Comparison of ENCODE assay signal across 8 cellular contexts in the genomic region with DNA sequence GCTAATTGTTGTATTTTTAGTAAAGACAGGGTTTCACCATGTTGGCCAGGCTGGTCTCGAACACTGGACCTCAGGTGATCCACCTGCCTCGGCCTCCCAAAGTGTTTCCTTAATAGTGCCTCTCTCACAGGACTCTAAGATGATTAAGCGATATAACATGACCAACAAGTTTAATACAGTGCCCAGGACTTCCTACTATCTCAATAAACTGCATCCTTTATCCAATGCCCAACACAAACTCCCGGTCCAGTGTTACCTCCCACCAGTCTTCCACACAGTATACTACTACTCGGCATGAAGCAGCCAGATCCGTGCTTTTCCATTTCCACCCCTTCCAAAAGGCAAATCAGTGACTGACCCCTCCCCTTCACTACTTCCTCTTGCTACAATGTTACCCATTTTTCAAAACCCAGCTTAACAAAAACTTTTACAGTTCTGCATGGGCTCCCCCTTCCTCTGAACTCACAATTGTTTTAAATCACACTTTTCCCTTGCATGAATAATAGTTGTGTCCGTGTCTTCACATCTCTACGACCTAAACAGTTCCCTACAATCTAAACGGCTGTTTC. TPM values are rescaled to one million over a fixed set of nuclear protein-coding genes. Genes with fewer than 3 reads are reported as not detected.
DNase-seq lines count a peak whose midpoint lies in the region; ATAC-seq, FAIRE-seq and TF ChIP-seq lines count a peak whose summit lies in the region.

No MANE protein-coding gene starts in this region.

- peaks cover 7% of the 10 kb centered on the region for H3K4me1 ChIP-seq in keratinocyte (ENCODE audit: control insufficient read depth, extremely low read depth, insufficient read depth, low read length)
- H3K4me1 ChIP-seq in transverse colon, result peaks cover 6 to 20% (median 15%) of the 10 kb centered on the region in 4 donors

- H2AFZ ChIP-seq in keratinocyte (ENCODE audit: control insufficient read depth, low read length), result no peak overlapping the region

- no peak for DNase-seq in activated T-cell treated with anti-CD3 and anti-CD28 coated beads, Interleukin-2, amount 50 U/mL, for 4 hours
- no peak for DNase-seq in activated T-cell treated with anti-CD3 and anti-CD28 coated beads for 4 hours
- no peak for DNase-seq in activated CD8-positive, alpha-beta T cell treated with anti-CD3 and anti-CD28 coated beads, Interleukin-2, amount 10 ng/mL, durations not matched to agents 7 days and 5 days
- DNase-seq in keratinocyte (ENCODE audit: low read depth, low spot score), result no peak
- DNase-seq in transverse colon, result no peak
- DNase-seq in H4 (ENCODE audit: low spot score), result no peak
- no peak for DNase-seq in KG1 (lab: John Stamatoyannopoulos, UW)

- H3K9me3 Mint-ChIP-seq in activated T-cell treated with anti-CD3 and anti-CD28 coated beads, Interleukin-2, amount 50 U/mL, for 4 hours, result no peaks in the 10 kb centered on the region
- no peaks in the 10 kb centered on the region for H3K9me3 Mint-ChIP-seq in activated CD8-positive, alpha-beta T cell treated with anti-CD3 and anti-CD28 coated beads, Interleukin-2, amount 10 ng/mL, durations not matched to agents 7 days and 5 days (ENCODE audit: insufficient read depth)

- H3K4me3 Mint-ChIP-seq in activated T-cell treated with anti-CD3 and anti-CD28 coated beads, Interleukin-2, amount 50 U/mL, for 4 hours, result peak overlapping the region; percentile 99
- H3K4me3 Mint-ChIP-seq in activated CD8-positive, alpha-beta T cell treated with anti-CD3 and anti-CD28 coated beads, Interleukin-2, amount 10 ng/mL, durations not matched to agents 7 days and 5 days, result peak overlapping the region; percentile 99

- H3K9me3 ChIP-seq in keratinocyte (ENCODE audit: control insufficient read depth, low read depth, low read length) (no peaks in the 10 kb centered on the region), transverse colon (no peaks in the 10 kb centered on the region)

- peaks cover 38% of the 10 kb centered on the region for H3K79me2 ChIP-seq in keratinocyte (ENCODE audit: control insufficient read depth, insufficient read depth, low read length)

- no peaks in the 10 kb centered on the region for H3K27me3 Mint-ChIP-seq in activated T-cell treated with anti-CD3 and anti-CD28 coated beads, Interleukin-2, amount 50 U/mL, for 4 hours (ENCODE audit: low read depth)
- no peaks in the 10 kb centered on the region for H3K27me3 Mint-ChIP-seq in activated CD8-positive, alpha-beta T cell treated with anti-CD3 and anti-CD28 coated beads, Interleukin-2, amount 10 ng/mL, durations not matched to agents 7 days and 5 days (ENCODE audit: low read depth)

- no peaks in the 10 kb centered on the region for H3K27me3 ChIP-seq in keratinocyte (ENCODE audit: control insufficient read depth, extremely low read depth, insufficient read depth, low read length)
- H3K27me3 ChIP-seq in transverse colon, result no peaks in the 10 kb centered on the region

- peak overlapping the region; percentile 89 for H3K4me2 ChIP-seq in keratinocyte (ENCODE audit: control insufficient read depth, extremely low read depth, insufficient read depth, low read depth, low read length)

- peak overlapping the region; percentile 51 to 88 (median 79) for H3K4me3 ChIP-seq in keratinocyte (ENCODE audit: control insufficient read depth in 2 of 3, extremely low read depth in 1 of 3, insufficient read depth in 2 of 3, low read depth in 1 of 3, low read length in 3 of 3)
- H3K4me3 ChIP-seq in transverse colon, result peak overlapping the region; percentile 33 to 66 (median 57)

- H3K27ac ChIP-seq in keratinocyte (ENCODE audit: control insufficient read depth, insufficient read depth, low read length) (peak overlapping the region; percentile 82), transverse colon (peak overlapping the region; percentile 86 to 94 (median 91))

- H3K9me1 ChIP-seq in keratinocyte (ENCODE audit: control insufficient read depth, extremely low read depth, insufficient read depth, low read length), result no peaks in the 10 kb centered on the region

- ATAC-seq in activated T-cell treated with anti-CD3 and anti-CD28 coated beads, Interleukin-2, amount 50 U/mL, for 4 hours, result no peak
- ATAC-seq in activated CD8-positive, alpha-beta T cell treated with anti-CD3 and anti-CD28 coated beads, Interleukin-2, amount 10 ng/mL, durations not matched to agents 7 days and 5 days, result no peak
- ATAC-seq in GM21576 (IDR thresholded peaks at IDR 0.05; ENCODE audit: unreplicated experiment), result no peak

- no peak for TF ChIP-seq EP300 in transverse colon (IDR thresholded peaks at IDR 0.05; ENCODE audit: low read depth)

- WGBS in transverse colon (ENCODE audit: low coverage in 1 of 2), 2 donors, result 34 to 36% methylated on average over 8 to 9 of the region's 9 CpGs

- peaks cover 45% of the 10 kb centered on the region for H3K4me1 Mint-ChIP-seq in activated T-cell treated with anti-CD3 and anti-CD28 coated beads, Interleukin-2, amount 50 U/mL, for 4 hours (ENCODE audit: low read depth)
- H3K4me1 Mint-ChIP-seq in activated CD8-positive, alpha-beta T cell treated with anti-CD3 and anti-CD28 coated beads, Interleukin-2, amount 10 ng/mL, durations not matched to agents 7 days and 5 days (ENCODE audit: low read depth), result peaks cover 46% of the 10 kb centered on the region

- intact Hi-C loops in transverse colon (cut with DNase I; ENCODE audit: low total_unique reads), result no loop called here

- TF ChIP-seq CTCF in keratinocyte (optimal IDR thresholded peaks at IDR 0.05 in 1 of 3, IDR thresholded peaks at IDR 0.05 in 1 of 3, conservative IDR thresholded peaks at IDR 0.05 in 1 of 3; ENCODE audit: extremely low read depth in 1 of 3, insufficient read depth in 2 of 3, low read length in 3 of 3) (no peak), transverse colon (IDR thresholded peaks at IDR 0.05) (no peak)

- POLR2A ChIA-PET in activated CD8-positive, alpha-beta T cell treated with anti-CD3 and anti-CD28 coated beads, Interleukin-2, amount 10 ng/mL, durations not matched to agents 7 days and 5 days (lab: Charles Lee), result interaction anchor here (0.6 to 1.5 kb wide), 5 partner anchors 9 to 198 kb away, joined by 3 to 5 read pairs (median 4); partner anchors contain the start of gene ZNF384

- peak overlapping the region; percentile 92 for H3K9ac ChIP-seq in keratinocyte (ENCODE audit: control insufficient read depth, extremely low read depth, insufficient read depth, low read length)

- H3K36me3 ChIP-seq in keratinocyte (ENCODE audit: control insufficient read depth in 2 of 2, extremely low read depth in 1 of 2, insufficient read depth in 2 of 2, low read length in 2 of 2) (peaks cover 37 to 41% of the 10 kb centered on the region in 2 experiments), transverse colon (peaks cover 0 to 32% (median 2%) of the 10 kb centered on the region in 4 donors)

- peaks cover 62% of the 10 kb centered on the region for H3K36me3 Mint-ChIP-seq in activated T-cell treated with anti-CD3 and anti-CD28 coated beads, Interleukin-2, amount 50 U/mL, for 4 hours (ENCODE audit: insufficient read depth)
- H3K36me3 Mint-ChIP-seq in activated CD8-positive, alpha-beta T cell treated with anti-CD3 and anti-CD28 coated beads, Interleukin-2, amount 10 ng/mL, durations not matched to agents 7 days and 5 days (ENCODE audit: low read depth), result peaks cover 73% of the 10 kb centered on the region

- H4K20me1 ChIP-seq in keratinocyte (ENCODE audit: control insufficient read depth, extremely low read depth, insufficient read depth, low read length), result no peaks in the 10 kb centered on the region

- in situ Hi-C loops in transverse colon (cut with MboI; ENCODE audit: low pct_ligation_motif_present in 1 of 4, low pct_unique_long_range_greater_than_20kb in 1 of 4, low sequenced_read_pairs in 3 of 4), result no loop called here

- dilution Hi-C loops in keratinocyte (cut with MboI; ENCODE audit: extremely low pct_ligation_motif_present, low sequenced_read_pairs), result no loop called here

- FAIRE-seq in keratinocyte (lab: Jason Lieb, UNC), result no peak

- CTCF ChIA-PET in activated CD8-positive, alpha-beta T cell treated with anti-CD3 and anti-CD28 coated beads, Interleukin-2, amount 10 ng/mL, durations not matched to agents 7 days and 5 days (lab: Charles Lee), result interaction anchor here (0.6 to 1.8 kb wide), 5 partner anchors 10 to 210 kb away, joined by 3 to 5 read pairs (median 3); no protein-coding TSS in a partner anchor

- TF ChIP-seq POLR2A in transverse colon (IDR thresholded peaks at IDR 0.05), result no peak

- H3K27ac Mint-ChIP-seq in activated CD8-positive, alpha-beta T cell treated with anti-CD3 and anti-CD28 coated beads, Interleukin-2, amount 10 ng/mL, durations not matched to agents 7 days and 5 days, result peak overlapping the region; percentile 99

RNA-seq across cellular contexts. Expression of gene NOP2, which starts 0.9 kb away (rescaled TPM):
- total RNA-seq in activated T-cell treated with anti-CD3 and anti-CD28 coated beads, Interleukin-2, amount 50 U/mL, for 4 hours, result 100 to 1,000 TPM; 267 to 300 (median 270) TPM
- 10 to 100 TPM; 84.2 to 87.6 TPM for total RNA-seq in activated CD8-positive, alpha-beta T cell treated with anti-CD3 and anti-CD28 coated beads, Interleukin-2, amount 10 ng/mL, durations not matched to agents 7 days and 5 days
- 85.9 to 108 TPM (median 94.4 TPM) in 3 replicates for polyA plus RNA-seq in keratinocyte
- polyA plus RNA-seq in keratinocyte (2011; ENCODE audit: low read depth), result 80.5 TPM
- 47.6 and 60.9 TPM in 2 replicates for polyA plus RNA-seq in keratinocyte (2011; cell fraction: cytosol; rRNA removed)
- polyA plus RNA-seq in keratinocyte (2011; cell fraction: nucleus; rRNA removed), result 204 and 213 TPM in 2 replicates
- polyA plus RNA-seq in keratinocyte (2012; ENCODE audit: low replicate concordance), result 43.9 and 68.1 TPM in 2 replicates
- 42.4 to 61.1 TPM (median 42.9 TPM) in 3 replicates for polyA minus RNA-seq in keratinocyte
- polyA minus RNA-seq in keratinocyte (2011; cell fraction: cytosol; rRNA and poly(A)+ RNA removed), result 31.8 TPM
- 46.1 and 59.3 TPM in 2 replicates for polyA minus RNA-seq in keratinocyte (2011; cell fraction: nucleus; rRNA and poly(A)+ RNA removed)
- 100 to 1,000 TPM in 1 of 4 donors, 10 to 100 TPM in 3; 12.8 to 167 (median 30.5) TPM for total RNA-seq in transverse colon
- 64.3 and 90.3 TPM in 2 replicates for total RNA-seq in H4 (2014; rRNA removed; shearing (Covaris generic))

RNA-seq across cellular contexts. Expression of gene IFFO1, which starts 11.4 kb away (rescaled TPM):
- 10 to 100 TPM in 1 of 3 donors, 1 to 10 TPM in 2; 8.5 to 10.2 (median 9.8) TPM for total RNA-seq in activated T-cell treated with anti-CD3 and anti-CD28 coated beads, Interleukin-2, amount 50 U/mL, for 4 hours
- total RNA-seq in activated CD8-positive, alpha-beta T cell treated with anti-CD3 and anti-CD28 coated beads, Interleukin-2, amount 10 ng/mL, durations not matched to agents 7 days and 5 days, result 10 to 100 TPM; 24.9 to 25.5 TPM
- polyA plus RNA-seq in keratinocyte, result 0.67 to 1.0 TPM (median 0.75 TPM) in 3 replicates
- polyA plus RNA-seq in keratinocyte (2011; ENCODE audit: low read depth), result 0.12 TPM
- polyA plus RNA-seq in keratinocyte (2011; cell fraction: cytosol; rRNA removed), result 0.28 and 0.70 TPM in 2 replicates
- polyA plus RNA-seq in keratinocyte (2011; cell fraction: nucleus; rRNA removed), result 1.0 and 1.3 TPM in 2 replicates
- polyA plus RNA-seq in keratinocyte (2012; ENCODE audit: low replicate concordance), result 0.24 and 0.58 TPM in 2 replicates
- 0.30 to 0.80 TPM (median 0.53 TPM) in 3 replicates for polyA minus RNA-seq in keratinocyte
- polyA minus RNA-seq in keratinocyte (2011; cell fraction: cytosol; rRNA and poly(A)+ RNA removed), result not detected
- 0.62 and 0.84 TPM in 2 replicates for polyA minus RNA-seq in keratinocyte (2011; cell fraction: nucleus; rRNA and poly(A)+ RNA removed)
- total RNA-seq in transverse colon, result 10 to 100 TPM in 1 of 4 donors, 1 to 10 TPM in 3; 6.1 to 54.2 (median 8.0) TPM
- total RNA-seq in H4 (2014; rRNA removed; shearing (Covaris generic)), result 2.1 and 5.4 TPM in 2 replicates

RNA-seq across cellular contexts. Expression of gene GAPDH, which starts 32.9 kb away (rescaled TPM):
- 1,000 to 10,000 TPM; 4,635 to 5,387 (median 5,019) TPM for total RNA-seq in activated T-cell treated with anti-CD3 and anti-CD28 coated beads, Interleukin-2, amount 50 U/mL, for 4 hours
- total RNA-seq in activated CD8-positive, alpha-beta T cell treated with anti-CD3 and anti-CD28 coated beads, Interleukin-2, amount 10 ng/mL, durations not matched to agents 7 days and 5 days, result 1,000 to 10,000 TPM; 6,175 to 6,471 TPM
- 8,390 to 11,361 TPM (median 8,495 TPM) in 3 replicates for polyA plus RNA-seq in keratinocyte
- 464 TPM for polyA plus RNA-seq in keratinocyte (2011; ENCODE audit: low read depth)
- 9,909 and 15,796 TPM in 2 replicates for polyA plus RNA-seq in keratinocyte (2011; cell fraction: cytosol; rRNA removed)
- polyA plus RNA-seq in keratinocyte (2011; cell fraction: nucleus; rRNA removed), result 2,407 and 3,190 TPM in 2 replicates
- 2,657 and 5,888 TPM in 2 replicates for polyA plus RNA-seq in keratinocyte (2012; ENCODE audit: low replicate concordance)
- polyA minus RNA-seq in keratinocyte, result 9,189 to 16,538 TPM (median 11,739 TPM) in 3 replicates
- 9,400 TPM for polyA minus RNA-seq in keratinocyte (2011; cell fraction: cytosol; rRNA and poly(A)+ RNA removed)
- polyA minus RNA-seq in keratinocyte (2011; cell fraction: nucleus; rRNA and poly(A)+ RNA removed), result 1,390 and 1,424 TPM in 2 replicates
- 1,000 to 10,000 TPM; 1,806 to 2,946 (median 2,333) TPM for total RNA-seq in transverse colon
- total RNA-seq in H4 (2014; rRNA removed; shearing (Covaris generic)), result 9,561 and 11,555 TPM in 2 replicates

RNA-seq across cellular contexts. Expression of gene CHD4, which starts 40.0 kb away (rescaled TPM):
- total RNA-seq in activated T-cell treated with anti-CD3 and anti-CD28 coated beads, Interleukin-2, amount 50 U/mL, for 4 hours, result 100 to 1,000 TPM; 311 to 336 (median 332) TPM
- 100 to 1,000 TPM; 277 to 292 TPM for total RNA-seq in activated CD8-positive, alpha-beta T cell treated with anti-CD3 and anti-CD28 coated beads, Interleukin-2, amount 10 ng/mL, durations not matched to agents 7 days and 5 days
- polyA plus RNA-seq in keratinocyte, result 79.7 to 93.1 TPM (median 81.2 TPM) in 3 replicates
- 360 TPM for polyA plus RNA-seq in keratinocyte (2011; ENCODE audit: low read depth)
- 77.1 and 92.5 TPM in 2 replicates for polyA plus RNA-seq in keratinocyte (2011; cell fraction: cytosol; rRNA removed)
- polyA plus RNA-seq in keratinocyte (2011; cell fraction: nucleus; rRNA removed), result 223 and 264 TPM in 2 replicates
- polyA plus RNA-seq in keratinocyte (2012; ENCODE audit: low replicate concordance), result 101 and 119 TPM in 2 replicates
- 180 to 319 TPM (median 235 TPM) in 3 replicates for polyA minus RNA-seq in keratinocyte
- polyA minus RNA-seq in keratinocyte (2011; cell fraction: cytosol; rRNA and poly(A)+ RNA removed), result 112 TPM
- polyA minus RNA-seq in keratinocyte (2011; cell fraction: nucleus; rRNA and poly(A)+ RNA removed), result 108 and 190 TPM in 2 replicates
- total RNA-seq in transverse colon, result 100 to 1,000 TPM; 142 to 165 (median 154) TPM
- 242 and 246 TPM in 2 replicates for total RNA-seq in H4 (2014; rRNA removed; shearing (Covaris generic))
